ENCODE assay signal across 8 cellular contexts in the genomic region with DNA sequence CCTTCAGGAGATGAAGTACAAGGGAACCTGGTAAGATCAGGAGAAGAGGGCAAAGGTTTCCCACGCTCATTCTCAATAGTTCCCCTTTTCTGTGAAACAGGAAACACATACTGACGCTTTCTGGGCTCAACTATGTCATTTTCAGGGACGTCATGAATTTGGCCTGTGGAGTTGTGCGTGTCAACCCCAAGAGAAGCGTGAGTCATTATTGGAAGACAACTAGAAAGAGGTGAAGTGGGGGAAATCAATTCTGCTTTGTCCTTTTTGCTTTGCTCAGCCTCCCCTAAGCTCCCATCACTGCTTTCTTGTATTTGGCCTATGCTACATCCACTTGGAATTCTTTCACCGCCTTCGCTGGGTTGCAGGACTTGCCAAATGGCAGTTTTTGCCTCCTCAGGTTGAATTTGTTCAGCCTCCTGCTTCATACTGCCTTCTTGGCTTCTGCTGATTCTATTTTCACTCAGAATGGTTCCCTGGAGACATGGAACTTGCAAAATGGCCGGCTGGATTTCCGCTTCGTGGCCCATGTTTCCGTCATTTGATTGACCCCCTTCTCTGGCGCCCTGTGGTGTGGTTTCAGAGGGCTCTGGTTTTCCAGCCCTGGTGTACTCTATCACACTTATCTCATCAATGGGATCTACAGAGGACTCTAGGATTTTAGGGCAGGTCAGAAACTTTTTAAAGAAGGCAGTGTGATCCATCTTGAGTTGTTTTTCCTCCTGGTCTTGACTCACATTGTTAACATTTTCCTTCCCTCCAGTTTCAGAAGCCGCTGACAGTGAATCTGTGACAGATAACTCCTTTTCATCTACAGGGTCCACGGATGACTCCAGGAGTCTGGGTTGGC.
DNase-seq lines count a peak whose midpoint lies in the region; ATAC-seq, FAIRE-seq and TF ChIP-seq lines count a peak whose summit lies in the region.

No MANE protein-coding gene starts in this region.

- BruUV-seq in GM12878 (replicated peaks; lab: Mats Ljungman, UMichigan) = no TSS peak

- peak overlapping the region; percentile 73 for H3K4me3 ChIP-seq in GM12864 (ENCODE audit: low read depth, low read length)
- peak overlapping the region; percentile 77 for H3K4me3 ChIP-seq in GM12878

- TF ChIP-seq CTCF in GM12864 (IDR thresholded peaks at IDR 0.05; ENCODE audit: low read depth, low read length, missing control alignments) (no peak), GM12878 (IDR thresholded peaks at IDR 0.05 in 2 of 3, conservative IDR thresholded peaks at IDR 0.05 in 1 of 3; ENCODE audit: control insufficient read depth in 2 of 3, extremely low read depth in 1 of 3, insufficient read depth in 1 of 3, low read depth in 3 of 3, low read length in 3 of 3) (no peak)

- no peak for TF ChIP-seq RAD21 in GM12878 (IDR thresholded peaks at IDR 0.05; ENCODE audit: insufficient read depth, low read depth, low read length)

- TF ChIP-seq POLR2A in GM12878 (IDR thresholded peaks at IDR 0.05; ENCODE audit: low read depth, low read length) = peak; percentile 66

- intact Hi-C loops in GM12878 (cut with micrococcal nuclease; ENCODE audit: unreplicated experiment) = loop anchor here (1.0 to 10.0 kb wide), 7 partner anchors 8 to 609 kb away; no protein-coding TSS in a partner anchor

- no peak overlapping the region for H2AFZ ChIP-seq in GM12878 (ENCODE audit: control insufficient read depth, low read depth, low read length)

- DNase-seq in GM12864 (ENCODE audit: low read depth) = peak; percentile 96
- DNase-seq in GM12878 (ENCODE audit: low read depth, low spot score) = peak; percentile 99
- DNase-seq in foreskin melanocyte = no peak
- DNase-seq in SW 1271 (lab: John Stamatoyannopoulos, UW) = no peak
- DNase-seq in stimulated activated naive CD4-positive, alpha-beta T cell treated with Interleukin-2 at 50 U/mL for 16 hours (lab: John Stamatoyannopoulos, UW) = no peak
- no peak for DNase-seq in stimulated activated CD4-positive, alpha-beta T cell treated with anti-CD3 and anti-CD28 coated beads, Interleukin-4, amount 100 ng/mL, for 4 hours

- in situ Hi-C loops in GM12878 (cut with MboI) = no loop called here

- H3K27ac ChIP-seq in GM12878 (ENCODE audit: control insufficient read depth, insufficient read depth) = peak overlapping the region; percentile 100

- peak; percentile 97 to 98; a peak in 3 of 4 replicates for TF ChIP-seq EP300 in GM12878 (IDR thresholded peaks at IDR 0.05; ENCODE audit: borderline replicate concordance in 1 of 2, control insufficient read depth in 1 of 2, low read depth in 2 of 2, low read length in 2 of 2)

- peaks cover 22% of the 10 kb centered on the region for H3K4me1 ChIP-seq in GM12878 (ENCODE audit: control insufficient read depth, insufficient read depth, low read length)

- peak; percentile 57 for ATAC-seq in GM19467 (IDR thresholded peaks at IDR 0.05; ENCODE audit: unreplicated experiment)
- peak; percentile 64 for ATAC-seq in HG03439 (IDR thresholded peaks at IDR 0.05; ENCODE audit: unreplicated experiment)
- peak; percentile 42 for ATAC-seq in GM12878

- H3K36me3 ChIP-seq in GM12878 (ENCODE audit: control insufficient read depth in 2 of 2, insufficient read depth in 2 of 2, low read length in 1 of 2) = peaks cover 0 to 2% of the 10 kb centered on the region in 2 experiments; a peak in 2 of 4 replicates

- peaks cover 79% of the 10 kb centered on the region for H3K79me2 ChIP-seq in GM12878 (ENCODE audit: control insufficient read depth, insufficient read depth, low read length)

- peak overlapping the region; percentile 88 for H3K9ac ChIP-seq in GM12878 (ENCODE audit: control insufficient read depth, insufficient read depth, low read length)

- no peaks in the 10 kb centered on the region for H3K27me3 ChIP-seq in GM12878 (replicated peaks in 1 of 2; ENCODE audit: control insufficient read depth in 2 of 2, insufficient read depth in 2 of 2, low read length in 1 of 2)

- no peaks in the 10 kb centered on the region for H4K20me1 ChIP-seq in GM12878 (ENCODE audit: control insufficient read depth, insufficient read depth)

- CTCF ChIA-PET in GM12878 (lab: Yijun Ruan, JAX) = interaction anchor here (0.8 to 20.7 kb wide), 6 partner anchors 8 to 229 kb away, joined by 3 to 743 read pairs (median 41); partner anchors contain the start of gene MALT1

- WGBS in GM12878 (ENCODE audit: insufficient coverage, insufficient replicate concordance, low lambda C conversion rate, missing lambda C conversion rate) = under 1% methylated on average over 14 of the region's 14 CpGs

- peaks cover 2% of the 10 kb centered on the region; the same call in 1 of the 3 replicates for H3K9me3 ChIP-seq in GM12878 (replicated peaks; ENCODE audit: control insufficient read depth, insufficient read depth, low read length)

- FAIRE-seq in GM12878 (lab: Jason Lieb, UNC) = peak; percentile 93

- peak overlapping the region; percentile 76 for H3K4me2 ChIP-seq in GM12878 (ENCODE audit: control insufficient read depth, insufficient read depth)

- POLR2A ChIA-PET in GM12878 (lab: Charles Lee) = interaction anchor here (0.6 to 7.4 kb wide), 10 partner anchors 20 to 429 kb away, joined by 3 to 76 read pairs (median 6); partner anchors contain the start of gene MALT1

- RAD21 ChIA-PET in GM12878 (lab: Charles Lee; ENCODE audit: unreplicated experiment) = interaction anchor here (0.7 to 21.3 kb wide), 15 partner anchors 6 to 231 kb away, joined by 3 to 522 read pairs (median 44); partner anchors contain the start of gene MALT1

- SMC1A ChIA-PET in GM12878 (lab: Charles Lee; ENCODE audit: uncharacterized antibody, unreplicated experiment) = interaction anchor here (0.9 to 22.2 kb wide), 13 partner anchors 8 to 435 kb away, joined by 3 to 682 read pairs (median 7); partner anchors contain the start of gene MALT1

TF ChIP-seq in GM12878, 131 proteins besides CTCF, POLR2A, EP300 and RAD21 (continues in another document):
- TF ChIP-seq SUPT20H (IDR thresholded peaks at IDR 0.05; ENCODE audit: borderline replicate concordance, control insufficient read depth, low read depth, low read length) (no peak), ZNF622 (IDR thresholded peaks at IDR 0.05) (no peak), RELA (IDR thresholded peaks at IDR 0.05; ENCODE audit: borderline replicate concordance, partially characterized antibody) (peak; percentile 64), TAF1 (IDR thresholded peaks at IDR 0.05; ENCODE audit: borderline replicate concordance, low read depth, low read length) (peak; percentile 60; the same call in 1 of the 2 replicates), HDGF (IDR thresholded peaks at IDR 0.05) (no peak; the same call in 1 of the 2 replicates), PAX8 (IDR thresholded peaks at IDR 0.05) (no peak), RBBP5 (conservative IDR thresholded peaks at IDR 0.05) (no peak), NRF1 (conservative IDR thresholded peaks at IDR 0.05; ENCODE audit: low read depth, low read length) (no peak), PKNOX1 (IDR thresholded peaks at IDR 0.05) (peak; percentile 88), CBX3 (IDR thresholded peaks at IDR 0.05; ENCODE audit: borderline replicate concordance, low read depth) (no peak), ATF7 (IDR thresholded peaks at IDR 0.05; ENCODE audit: low read depth) (peak; percentile 98), NFYA (IDR thresholded peaks at IDR 0.05; ENCODE audit: borderline replicate concordance, low read depth, low read length) (no peak)
- TF ChIP-seq, protein P1, sequence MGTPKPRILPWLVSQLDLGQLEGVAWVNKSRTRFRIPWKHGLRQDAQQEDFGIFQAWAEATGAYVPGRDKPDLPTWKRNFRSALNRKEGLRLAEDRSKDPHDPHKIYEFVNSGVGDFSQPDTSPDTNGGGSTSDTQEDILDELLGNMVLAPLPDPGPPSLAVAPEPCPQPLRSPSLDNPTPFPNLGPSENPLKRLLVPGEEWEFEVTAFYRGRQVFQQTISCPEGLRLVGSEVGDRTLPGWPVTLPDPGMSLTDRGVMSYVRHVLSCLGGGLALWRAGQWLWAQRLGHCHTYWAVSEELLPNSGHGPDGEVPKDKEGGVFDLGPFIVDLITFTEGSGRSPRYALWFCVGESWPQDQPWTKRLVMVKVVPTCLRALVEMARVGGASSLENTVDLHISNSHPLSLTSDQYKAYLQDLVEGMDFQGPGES (IDR thresholded peaks at IDR 0.05) = 0 out of 2 replicates have a peak, but pooled peaks have one; percentile 29
- TF ChIP-seq, protein P2, sequence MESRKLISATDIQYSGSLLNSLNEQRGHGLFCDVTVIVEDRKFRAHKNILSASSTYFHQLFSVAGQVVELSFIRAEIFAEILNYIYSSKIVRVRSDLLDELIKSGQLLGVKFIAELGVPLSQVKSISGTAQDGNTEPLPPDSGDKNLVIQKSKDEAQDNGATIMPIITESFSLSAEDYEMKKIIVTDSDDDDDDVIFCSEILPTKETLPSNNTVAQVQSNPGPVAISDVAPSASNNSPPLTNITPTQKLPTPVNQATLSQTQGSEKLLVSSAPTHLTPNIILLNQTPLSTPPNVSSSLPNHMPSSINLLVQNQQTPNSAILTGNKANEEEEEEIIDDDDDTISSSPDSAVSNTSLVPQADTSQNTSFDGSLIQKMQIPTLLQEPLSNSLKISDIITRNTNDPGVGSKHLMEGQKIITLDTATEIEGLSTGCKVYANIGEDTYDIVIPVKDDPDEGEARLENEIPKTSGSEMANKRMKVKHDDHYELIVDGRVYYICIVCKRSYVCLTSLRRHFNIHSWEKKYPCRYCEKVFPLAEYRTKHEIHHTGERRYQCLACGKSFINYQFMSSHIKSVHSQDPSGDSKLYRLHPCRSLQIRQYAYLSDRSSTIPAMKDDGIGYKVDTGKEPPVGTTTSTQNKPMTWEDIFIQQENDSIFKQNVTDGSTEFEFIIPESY (IDR thresholded peaks at IDR 0.05) = no peak

Comparison
In these comparisons a context has a peak if more than half of its experiments do, and no peak if none do; other contexts are left out.
1. DNase-seq: peak in GM12864 (single experiment) and GM12878 (single experiment); none in foreskin melanocyte (single experiment), SW 1271 (0 of 2), stimulated activated naive CD4-positive, alpha-beta T cell treated with Interleukin-2 at 50 U/mL for 16 hours (single experiment) and stimulated activated CD4-positive, alpha-beta T cell treated with anti-CD3 and anti-CD28 coated beads, Interleukin-4, amount 100 ng/mL, for 4 hours (0 of 2).
2. Peak in every context shown above with its lines, with median percentiles within 50 percentile points of each other: ATAC-seq.